ENCODE assay signal across 12 cellular contexts in the genomic region with DNA sequence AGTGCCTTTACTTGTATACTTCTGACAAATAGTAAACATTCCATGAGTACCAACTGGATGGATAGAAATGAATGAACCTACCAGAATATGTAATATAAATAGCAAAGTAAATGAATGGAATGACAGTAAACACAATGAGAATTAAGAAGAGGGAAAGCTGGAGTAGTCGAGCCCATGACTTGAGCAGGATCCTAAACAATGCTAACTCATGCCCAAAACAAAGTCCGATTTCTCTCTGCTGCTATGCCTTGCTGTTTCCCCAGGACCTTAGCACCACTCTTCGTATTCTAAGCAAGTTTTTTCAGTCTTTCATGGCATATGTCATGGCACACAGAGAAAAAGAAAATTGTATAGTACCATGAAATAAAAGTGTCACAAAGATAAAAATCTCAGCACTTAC. TPM values are rescaled to one million over a fixed set of nuclear protein-coding genes. Genes with fewer than 3 reads are reported as not detected.
DNase-seq lines count a peak whose midpoint lies in the region; TF ChIP-seq lines count a peak whose summit lies in the region.
"Had no signal": no experiment of that assay in that cellular context is flagged by ENCODE, and none has a peak within 500 bp of the region (broad histone marks: within the 10 kb centered on the region; RNA-seq: fewer than 3 reads in every experiment).

No MANE protein-coding gene starts in this region.

- POLR2A ChIA-PET in Caco-2 (lab: Charles Lee) = interaction anchor here (0.7 kb wide), 1 partner anchor 227 kb away, joined by 4 read pairs; the partner anchor contains the start of gene TRMO

- intact Hi-C loops in Caco-2 (cut with micrococcal nuclease; ENCODE audit: unreplicated experiment) (loop anchor here (5.0 kb wide), 1 partner anchor 207 kb away; no protein-coding TSS in a partner anchor), prostate gland (cut with DNase I) (no loop called here)

- no peaks in the 10 kb centered on the region for H3K9me3 Mint-ChIP-seq in Caco-2 (ENCODE audit: unreplicated experiment)

- H2AFZ ChIP-seq in MM.1S (ENCODE audit: low read length) = no peak overlapping the region
- no peak overlapping the region for H2AFZ ChIP-seq in osteoblast (ENCODE audit: low read length)

- peaks cover 38% of the 10 kb centered on the region for H3K79me2 ChIP-seq in MM.1S (ENCODE audit: low read length)
- H3K79me2 ChIP-seq in osteoblast (ENCODE audit: insufficient read depth, low read length) = peaks cover 39% of the 10 kb centered on the region

- 63% methylated on average over 3 of the region's 3 CpGs for WGBS in prostate gland

- TF ChIP-seq CTCF in Caco-2 (IDR thresholded peaks at IDR 0.05; ENCODE audit: insufficient read depth in 1 of 2, low read depth in 1 of 2, low read length in 1 of 2, severe bottlenecking in 1 of 2, unreplicated experiment in 1 of 2) (no peak), MM.1S (IDR thresholded peaks at IDR 0.05; ENCODE audit: low read length) (no peak), osteoblast (IDR thresholded peaks at IDR 0.05; ENCODE audit: extremely low read depth, low read depth, low read length) (no peak), prostate gland (IDR thresholded peaks at IDR 0.05) (no peak)

- peaks cover 41% of the 10 kb centered on the region for H3K4me1 Mint-ChIP-seq in Caco-2 (ENCODE audit: low read depth, unreplicated experiment)

- CTCF ChIA-PET in Caco-2 (lab: Charles Lee) = no interaction called here

- no peaks in the 10 kb centered on the region for H4K20me1 ChIP-seq in MM.1S (ENCODE audit: insufficient read depth, low read length)
- peaks cover 12% of the 10 kb centered on the region for H4K20me1 ChIP-seq in osteoblast (ENCODE audit: insufficient read depth, low read length)

- H3K9me2 ChIP-seq in MM.1S (replicated peaks; ENCODE audit: insufficient read depth, low read length) = no peaks in the 10 kb centered on the region

- H3K27ac ChIP-seq in MM.1S (ENCODE audit: low read length) (no peak overlapping the region), duodenal mucosa (ENCODE audit: low read depth, low read length) (no peak overlapping the region), osteoblast (ENCODE audit: low read depth, low read length) (no peak overlapping the region), prostate gland (no peak overlapping the region), SJCRH30 (no peak overlapping the region)

- H3K4me3 Mint-ChIP-seq in Caco-2 (ENCODE audit: unreplicated experiment) = peak overlapping the region; percentile 78

- no peaks in the 10 kb centered on the region for H3K9me3 ChIP-seq in Caco-2
- no peaks in the 10 kb centered on the region for H3K9me3 ChIP-seq in MM.1S (replicated peaks; ENCODE audit: insufficient read depth, low read length)
- no peaks in the 10 kb centered on the region for H3K9me3 ChIP-seq in duodenal mucosa (ENCODE audit: control insufficient read depth in 1 of 2, low read length in 2 of 2)
- H3K9me3 ChIP-seq in osteoblast (ENCODE audit: low read depth, low read length) = no peaks in the 10 kb centered on the region
- no peaks in the 10 kb centered on the region for H3K9me3 ChIP-seq in prostate gland
- H3K9me3 ChIP-seq in SJCRH30 (replicated peaks) = no peaks in the 10 kb centered on the region

- no peaks in the 10 kb centered on the region for H3K27me3 ChIP-seq in Caco-2 (replicated peaks; ENCODE audit: control insufficient read depth, insufficient read depth, low read length)
- H3K27me3 ChIP-seq in MM.1S (replicated peaks; ENCODE audit: insufficient read depth, low read length) = no peaks in the 10 kb centered on the region
- H3K27me3 ChIP-seq in duodenal mucosa (ENCODE audit: control insufficient read depth in 1 of 2, insufficient read depth in 2 of 2, low read length in 2 of 2) = no peaks in the 10 kb centered on the region
- no peaks in the 10 kb centered on the region for H3K27me3 ChIP-seq in osteoblast (ENCODE audit: insufficient read depth, low read length)
- H3K27me3 ChIP-seq in prostate gland (replicated peaks; ENCODE audit: insufficient read depth) = no peaks in the 10 kb centered on the region
- no peaks in the 10 kb centered on the region for H3K27me3 ChIP-seq in SJCRH30
- H3K27me3 ChIP-seq: cardiac muscle cell had no signal

- H3K4me2 ChIP-seq in MM.1S (ENCODE audit: low read depth, low read length) = peak overlapping the region; percentile 82
- H3K4me2 ChIP-seq in osteoblast (ENCODE audit: insufficient read depth, low read length) = peak overlapping the region; percentile 78

- no peak for TF ChIP-seq POLR2A in prostate gland (IDR thresholded peaks at IDR 0.05)

- peaks cover 19% of the 10 kb centered on the region for H3K36me3 Mint-ChIP-seq in Caco-2 (ENCODE audit: insufficient read depth, unreplicated experiment)

- H3K4me1 ChIP-seq in Caco-2 (peaks cover 17% of the 10 kb centered on the region; the same call in 1 of the 2 replicates), MM.1S (ENCODE audit: low read length) (peaks cover 22% of the 10 kb centered on the region), duodenal mucosa (ENCODE audit: control insufficient read depth in 1 of 2, insufficient read depth in 2 of 2, low read length in 2 of 2) (peaks cover 20 to 32% of the 10 kb centered on the region in 2 donors), osteoblast (ENCODE audit: insufficient read depth, low read length) (peaks cover 16% of the 10 kb centered on the region), prostate gland (replicated peaks) (peaks cover 11% of the 10 kb centered on the region), SJCRH30 (peaks cover 4% of the 10 kb centered on the region; the same call in 1 of the 2 replicates)

- no peaks in the 10 kb centered on the region for H3K36me3 ChIP-seq in Caco-2 (ENCODE audit: control insufficient read depth, insufficient read depth, low read length)
- H3K36me3 ChIP-seq in MM.1S (replicated peaks; ENCODE audit: insufficient read depth, low read length) = no peaks in the 10 kb centered on the region
- peaks cover 4 to 9% of the 10 kb centered on the region in 2 donors for H3K36me3 ChIP-seq in duodenal mucosa (ENCODE audit: control insufficient read depth in 1 of 2, insufficient read depth in 2 of 2, low read length in 2 of 2)
- peaks cover 7% of the 10 kb centered on the region for H3K36me3 ChIP-seq in osteoblast (ENCODE audit: insufficient read depth, low read length)
- H3K36me3 ChIP-seq in prostate gland = peaks cover 3 to 9% of the 10 kb centered on the region in 2 donors
- peaks cover 13% of the 10 kb centered on the region for H3K36me3 ChIP-seq in SJCRH30

- peak overlapping the region; percentile 68 for H3K27ac Mint-ChIP-seq in Caco-2 (ENCODE audit: unreplicated experiment)

- H3K4me3 ChIP-seq in Caco-2 (ENCODE audit: low read depth, low read length) (peak overlapping the region; percentile 66), MM.1S (ENCODE audit: low read length) (peak overlapping the region; percentile 82), duodenal mucosa (ENCODE audit: low read depth in 1 of 2, low read length in 2 of 2) (peak overlapping the region; percentile 84 to 86), osteoblast (ENCODE audit: insufficient read depth, low read length) (peak overlapping the region; percentile 88), prostate gland (peak overlapping the region in 1 of 2 donors; percentile 97), SJCRH30 (no peak overlapping the region)

- H3K27me3 Mint-ChIP-seq in Caco-2 (ENCODE audit: insufficient read depth, unreplicated experiment) = no peaks in the 10 kb centered on the region

- DNase-seq in Caco-2 = no peak
- no peak for DNase-seq in MM.1S
- no peak for DNase-seq in osteoblast (ENCODE audit: insufficient read length, low spot score, missing footprints)
- no peak for DNase-seq in prostate gland (ENCODE audit: low spot score)
- DNase-seq in NCI-H2196 (lab: John Stamatoyannopoulos, UW; ENCODE audit: unreplicated experiment) = no peak
- no peak for DNase-seq in SJCRH30
- no peak for DNase-seq in activated naive CD4-positive, alpha-beta T cell treated with Interleukin-2 at 50 U/mL for 16 hours
- DNase-seq: activated CD4-positive, CD25-positive, alpha-beta regulatory T cell treated with anti-CD3 and anti-CD28 coated beads, Interleukin-2, amount 50 U/mL, for 72 hours; NK-92 treated with Interleukin-12 subunit alpha and Interleukin-12 subunit beta, amount 100 ng/mL, for 24 hours; stimulated activated naive CD4-positive, alpha-beta T cell treated with Interleukin-2 at 50 U/mL for 16 hours had no signal

- peaks cover 13% of the 10 kb centered on the region for H3F3A ChIP-seq in MM.1S (ENCODE audit: insufficient read depth, low read length)

- no TSS peak for BruUV-seq in Caco-2 (replicated peaks; lab: Mats Ljungman, UMichigan)

- H3K9ac ChIP-seq in MM.1S (ENCODE audit: low read length) (no peak overlapping the region), duodenal mucosa (ENCODE audit: low read depth in 1 of 2, low read length in 2 of 2) (peak overlapping the region in 1 of 2 donors; percentile 70)

RNA-seq across cellular contexts. Expression of gene XPA, which starts 1.8 kb away (rescaled TPM):
- total RNA-seq in Caco-2 (2022) = 15.6 and 18.8 TPM in 2 replicates
- 8.7 and 10.3 TPM in 2 replicates for total RNA-seq in osteoblast
- 10 to 100 TPM; 11.9 to 13.3 TPM for total RNA-seq in prostate gland
- total RNA-seq in SJCRH30 (2014; rRNA removed; shearing (Covaris generic)) = 12.8 and 13.1 TPM in 2 replicates
